Comparison of ENCODE assay signal across 8 cellular contexts in genomic region chr5:33299621-33300208, GRCh38.
DNase-seq lines count a peak whose midpoint lies in the region; ATAC-seq and TF ChIP-seq lines count a peak whose summit lies in the region.

No MANE protein-coding gene starts in this region.

- H3K4me1 ChIP-seq in lower lobe of right lung, result peaks cover 14% of the 10 kb centered on the region

- peak; percentile 53 for TF ChIP-seq CTCF in HFF-Myc (IDR thresholded peaks at IDR 0.05; ENCODE audit: low read depth, low read length, missing control alignments)
- TF ChIP-seq CTCF in cardiac fibroblast (IDR thresholded peaks at IDR 0.05; ENCODE audit: low read depth, low read length), result peak; percentile 51
- peak; percentile 41 for TF ChIP-seq CTCF in lower lobe of right lung (IDR thresholded peaks at IDR 0.05)

- H3K9me3 ChIP-seq in lower lobe of right lung, result no peaks in the 10 kb centered on the region

- H3K27me3 ChIP-seq in lower lobe of right lung (ENCODE audit: low read depth), result no peaks in the 10 kb centered on the region

- DNase-seq in SKM-1 treated with dmso at 0.1 percent for 144 hours (lab: John Stamatoyannopoulos, UW; ENCODE audit: unreplicated experiment) (peak; percentile 31), SKM-1 (lab: John Stamatoyannopoulos, UW; ENCODE audit: unreplicated experiment) (no peak), HFF-Myc (ENCODE audit: extremely low read depth, low read depth) (no peak), NCI-H2081 (lab: John Stamatoyannopoulos, UW) (peak; percentile 54 to 85), cardiac fibroblast (ENCODE audit: low read depth in 2 of 2) (peak; percentile 86 to 91), lower lobe of right lung (no peak)
- no peak for DNase-seq in activated CD8-positive, alpha-beta memory T cell treated with anti-CD3 and anti-CD28 coated beads, Interleukin-2, amount 50 U/mL, for 48 hours

- H3K27ac ChIP-seq in lower lobe of right lung, result peak overlapping the region; percentile 19

- H3K4me3 ChIP-seq in HFF-Myc (replicated peaks; ENCODE audit: low read depth, low read length) (no peak overlapping the region), cardiac fibroblast (replicated peaks in 1 of 2; ENCODE audit: low read depth in 2 of 2, low read length in 2 of 2) (no peak overlapping the region), lower lobe of right lung (no peak overlapping the region)

- H3K36me3 ChIP-seq in lower lobe of right lung, result no peaks in the 10 kb centered on the region

- intact Hi-C loops in lower lobe of right lung (cut with DNase I), result no loop called here

- peak; percentile 45 to 80 for ATAC-seq in lower lobe of right lung
- ATAC-seq in GM21423 (IDR thresholded peaks at IDR 0.05; ENCODE audit: unreplicated experiment), result no peak

Comparison
In these comparisons a context has a peak if more than half of its experiments do, and no peak if none do; other contexts are left out.
1. DNase-seq: peak in SKM-1 treated with dmso at 0.1 percent for 144 hours (single experiment), NCI-H2081 (2 of 2) and cardiac fibroblast (2 of 2); none in SKM-1 (single experiment), HFF-Myc (single experiment), lower lobe of right lung (single experiment) and activated CD8-positive, alpha-beta memory T cell treated with anti-CD3 and anti-CD28 coated beads, Interleukin-2, amount 50 U/mL, for 48 hours (single experiment).
2. Peak in every context shown above with its lines, with median percentiles within 50 percentile points of each other: CTCF ChIP-seq.